ENCODE assay signal across 1 cellular context in genomic region chr12:116492703-116493324, GRCh38.
A peak's percentile ranks its signal among the peaks of the same experiment; 100 is the strongest.
TF ChIP-seq lines count a peak whose summit lies in the region.

No MANE protein-coding gene starts in this region.

TF ChIP-seq in K562, 482 proteins besides CTCF, POLR2A, EP300 and RAD21 (continued from another document and continues in another):
- TF ChIP-seq MGA (IDR thresholded peaks at IDR 0.05) = peak; percentile 15; the same call in 1 of the 2 replicates
- TF ChIP-seq PCBP1 (IDR thresholded peaks at IDR 0.05; ENCODE audit: low read depth, low read length, poor library complexity, severe bottlenecking) = no peak
- peak; percentile 92 for TF ChIP-seq SMARCC2 (IDR thresholded peaks at IDR 0.05; ENCODE audit: low read depth)
- TF ChIP-seq ZNF318 (IDR thresholded peaks at IDR 0.05; ENCODE audit: borderline replicate concordance in 1 of 2, low read depth in 1 of 2) = peak in 1 of 2 experiments; percentile 98; a peak in 2 of 4 replicates
- TF ChIP-seq REST (CRISPR knock-in tag; IDR thresholded peaks at IDR 0.05; ENCODE audit: low read depth) = no peak
- TF ChIP-seq ARID4B (CRISPR knock-in tag; IDR thresholded peaks at IDR 0.05) = no peak
- 0 out of 2 replicates have a peak, but pooled peaks have one; percentile 46 for TF ChIP-seq CBFB (CRISPR knock-in tag; IDR thresholded peaks at IDR 0.05)
- TF ChIP-seq THRAP3 (IDR thresholded peaks at IDR 0.05; ENCODE audit: borderline replicate concordance) = peak; percentile 59
- TF ChIP-seq JUND (IDR thresholded peaks at IDR 0.05; ENCODE audit: borderline replicate concordance, low read depth, low read length) = peak; percentile 88
- TF ChIP-seq JUND (tag; IDR thresholded peaks at IDR 0.05; ENCODE audit: borderline replicate concordance, low read depth, low read length) = peak; percentile 94
- TF ChIP-seq ZNF75A (CRISPR knock-in tag; IDR thresholded peaks at IDR 0.05) = no peak
- peak; percentile 57 for TF ChIP-seq NEUROD1 (IDR thresholded peaks at IDR 0.05; ENCODE audit: borderline replicate concordance, low read depth, low read length, partially characterized antibody)
- TF ChIP-seq RBM25 (IDR thresholded peaks at IDR 0.05; ENCODE audit: low read depth, low read length, severe bottlenecking) = peak; percentile 92
- TF ChIP-seq ZBTB8A (IDR thresholded peaks at IDR 0.05; ENCODE audit: partially characterized antibody) = no peak
- no peak for TF ChIP-seq SRF (CRISPR knock-in tag; IDR thresholded peaks at IDR 0.05)
- peak in 1 of 2 experiments; percentile 52; a peak in 1 of 4 replicates for TF ChIP-seq FOXA3 (CRISPR knock-in tag; conservative IDR thresholded peaks at IDR 0.05 in 1 of 2, IDR thresholded peaks at IDR 0.05 in 1 of 2)
- peak; percentile 60; the same call in 1 of the 2 replicates for TF ChIP-seq SNIP1 (IDR thresholded peaks at IDR 0.05; ENCODE audit: low read depth)
- no peak for TF ChIP-seq STAT5A (IDR thresholded peaks at IDR 0.05; ENCODE audit: borderline replicate concordance, low read length)
- TF ChIP-seq POLR3A (IDR thresholded peaks at IDR 0.05; ENCODE audit: borderline replicate concordance, extremely low read depth, insufficient read depth, insufficient read length) = no peak
- TF ChIP-seq DPF2 (IDR thresholded peaks at IDR 0.05) = peak; percentile 99
- TF ChIP-seq ZNF830 (CRISPR knock-in tag; IDR thresholded peaks at IDR 0.05) = no peak
- peak; percentile 100 for TF ChIP-seq C11orf30 (IDR thresholded peaks at IDR 0.05; ENCODE audit: low read depth)
